In the genomic region with DNA sequence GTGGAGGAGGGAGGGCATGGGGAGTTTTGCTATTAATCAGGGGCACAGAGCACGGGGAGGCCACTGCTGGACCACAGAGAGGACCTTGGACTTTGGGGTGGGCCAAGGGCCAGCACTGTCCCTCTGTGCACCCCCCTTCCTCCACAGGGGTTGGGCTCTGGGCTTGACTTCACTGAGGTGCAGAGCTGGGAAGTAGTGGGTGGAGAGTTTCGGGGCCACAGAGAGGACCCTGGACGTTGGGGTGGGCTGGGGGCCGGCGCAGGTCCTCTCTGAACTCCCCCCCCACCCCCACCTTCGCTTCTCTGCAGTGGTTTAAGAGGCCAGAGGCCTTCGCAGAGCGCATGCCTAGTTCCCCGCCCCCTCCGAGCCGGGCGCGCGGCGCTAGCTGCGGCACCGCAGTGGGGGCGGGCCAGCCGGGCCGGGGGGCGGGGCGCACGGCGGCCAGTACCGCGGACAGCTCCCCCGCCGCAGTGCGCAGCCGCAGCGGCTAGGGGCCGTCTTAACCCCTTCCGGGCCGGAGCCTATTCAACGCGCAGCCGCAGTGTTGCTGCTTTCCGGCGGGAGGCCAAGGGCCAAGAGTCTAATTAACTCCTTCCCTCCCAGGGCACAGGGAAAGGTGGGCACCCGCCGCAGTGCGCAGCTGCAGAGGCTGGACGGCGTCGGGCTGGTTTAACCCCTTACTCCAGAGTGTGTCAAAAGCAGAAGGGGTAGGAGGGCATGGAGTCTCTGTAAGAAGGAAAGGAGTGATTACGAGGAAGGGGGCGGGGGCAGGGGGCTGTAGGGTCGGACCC, we compare ENCODE assay signal across 7 cellular contexts. TPM values are rescaled to one million over a fixed set of nuclear protein-coding genes. Genes with fewer than 3 reads are reported as not detected.
DNase-seq lines count a peak whose midpoint lies in the region; ATAC-seq and TF ChIP-seq lines count a peak whose summit lies in the region.

No MANE protein-coding gene starts in this region.

- ATAC-seq in left lobe of liver (peak; percentile 63), HG02678 (IDR thresholded peaks at IDR 0.05; ENCODE audit: unreplicated experiment) (no peak)

- peak; percentile 91 for DNase-seq in GM19240 (ENCODE audit: insufficient read length, low spot score)
- DNase-seq in NCI-H2171 treated with DMSO at 0.1 percent for 48 hours (lab: John Stamatoyannopoulos, UW): peak; percentile 91
- peak; percentile 93 for DNase-seq in WERI-Rb-1
- DNase-seq in cardiac fibroblast (ENCODE audit: low read depth in 2 of 2): peak; percentile 46 to 52
- DNase-seq in left lobe of liver (ENCODE audit: low spot score): peak; percentile 82
- DNase-seq in stimulated activated CD4-positive, alpha-beta T cell treated with anti-CD3 and anti-CD28 coated beads, TNF-alpha, amount 100 ng/mL, for 48 hours (ENCODE audit: low read depth in 3 of 3): peak; percentile 61 to 67 (median 64)

- H3K27me3 ChIP-seq in WERI-Rb-1 (ENCODE audit: insufficient read depth, low read depth, severe bottlenecking): no peaks in the 10 kb centered on the region

- H3K36me3 ChIP-seq in WERI-Rb-1: peaks cover 9% of the 10 kb centered on the region

- H3K27ac ChIP-seq in WERI-Rb-1: peak overlapping the region; percentile 90

- no peaks in the 10 kb centered on the region for H3K9me3 ChIP-seq in WERI-Rb-1 (ENCODE audit: severe bottlenecking)

- TF ChIP-seq CTCF in WERI-Rb-1 (IDR thresholded peaks at IDR 0.05; ENCODE audit: low read depth, low read length) (no peak), cardiac fibroblast (IDR thresholded peaks at IDR 0.05; ENCODE audit: low read depth, low read length) (no peak)

- peak overlapping the region; percentile 40 for H3K4me3 ChIP-seq in WERI-Rb-1 (ENCODE audit: low read depth, low read length)
- H3K4me3 ChIP-seq in cardiac fibroblast (replicated peaks in 1 of 2; ENCODE audit: low read depth in 2 of 2, low read length in 2 of 2): no peak overlapping the region

RNA-seq across cellular contexts. Expression of a gene that starts 3.7 kb away (rescaled TPM):
- 4.0 TPM for total RNA-seq in left lobe of liver

RNA-seq across cellular contexts. Expression of a gene that starts 39.9 kb away (rescaled TPM):
- total RNA-seq in left lobe of liver: 3.3 TPM

RNA-seq across cellular contexts. Expression of a gene that starts 50.8 kb away (rescaled TPM):
- total RNA-seq in left lobe of liver: 32.2 TPM

RNA-seq across cellular contexts. Expression of a gene that starts 58.6 kb away (rescaled TPM):
- 8.2 TPM for total RNA-seq in left lobe of liver
